Comparison of ENCODE assay signal across 8 cellular contexts in genomic region chr1:32072622-32073386, GRCh38. TPM values are rescaled to one million over a fixed set of nuclear protein-coding genes. Genes with fewer than 3 reads are reported as not detected.
DNase-seq lines count a peak whose midpoint lies in the region; ATAC-seq, FAIRE-seq and TF ChIP-seq lines count a peak whose summit lies in the region.

Gene TMEM39B, plus strand, starts transcription at chr1:32072939. Its CDS starts 109 bp downstream, at chr1:32073048.

- H3K27me3 Mint-ChIP-seq in activated T-helper 17 cell treated with anti-CD3 and anti-CD28 coated beads, Interleukin-2, amount 50 U/mL, for 72 hours = no peaks in the 10 kb centered on the region
- H3K27me3 Mint-ChIP-seq in naive thymus-derived CD8-positive, alpha-beta T cell = no peaks in the 10 kb centered on the region

- H3K9me3 ChIP-seq in Loucy (ENCODE audit: insufficient read depth, low read depth, low read length) (no peaks in the 10 kb centered on the region), RWPE2 (ENCODE audit: severe bottlenecking) (no peaks in the 10 kb centered on the region), fibroblast of lung (ENCODE audit: control insufficient read depth, insufficient read depth, low read depth, low read length) (no peaks in the 10 kb centered on the region)

- peak within 1 kb of the TSS; percentile 73 for H2AFZ ChIP-seq in Loucy (ENCODE audit: low read length)
- H2AFZ ChIP-seq in fibroblast of lung (ENCODE audit: low read length) = peak within 1 kb of the TSS; percentile 91

- H3K4me3 ChIP-seq in Loucy (ENCODE audit: low read length, poor library complexity, severe bottlenecking) (peak within 1 kb of the TSS; percentile 78), RWPE2 (ENCODE audit: severe bottlenecking) (peak within 1 kb of the TSS; percentile 56), fibroblast of lung (replicated peaks in 1 of 4; ENCODE audit: control extremely low read depth in 1 of 4, insufficient read depth in 1 of 4, low read depth in 3 of 4, low read length in 4 of 4) (peak within 1 kb of the TSS; percentile 79 to 86 (median 82))

- peak within 1 kb of the TSS; percentile 79 for H3K27ac ChIP-seq in RWPE2 (ENCODE audit: poor library complexity, severe bottlenecking)
- peak within 1 kb of the TSS; percentile 86 for H3K27ac ChIP-seq in fibroblast of lung (ENCODE audit: insufficient read depth, low read length)

- POLR2A ChIA-PET in naive thymus-derived CD8-positive, alpha-beta T cell (lab: Charles Lee) = interaction anchor here (0.5 to 5.1 kb wide), 34 partner anchors 9 to 578 kb away, joined by 3 to 80 read pairs (median 5); partner anchors contain the start of genes BSDC1, HDAC1, KHDRBS1 and KPNA6

- H3K4me1 ChIP-seq in Loucy (ENCODE audit: insufficient read depth, low read length, poor library complexity, severe bottlenecking) = peaks cover 24% of the 10 kb centered on the region
- H3K4me1 ChIP-seq in RWPE2 (ENCODE audit: insufficient read depth, poor library complexity, severe bottlenecking) = peaks cover 8% of the 10 kb centered on the region
- H3K4me1 ChIP-seq in fibroblast of lung (ENCODE audit: control insufficient read depth, extremely low read depth, insufficient read depth, low read length) = peaks cover 7% of the 10 kb centered on the region

- no peaks in the 10 kb centered on the region for H3F3A ChIP-seq in Loucy (ENCODE audit: low read depth)

- no peak for FAIRE-seq in H54 (lab: Jason Lieb, UNC)

- peaks cover 45% of the 10 kb centered on the region for H3K36me3 Mint-ChIP-seq in activated T-helper 17 cell treated with anti-CD3 and anti-CD28 coated beads, Interleukin-2, amount 50 U/mL, for 72 hours (ENCODE audit: low read depth)
- H3K36me3 Mint-ChIP-seq in naive thymus-derived CD8-positive, alpha-beta T cell = peaks cover 0 to 24% (median 4%) of the 10 kb centered on the region in 3 donors

- H3K79me2 ChIP-seq in Loucy (ENCODE audit: insufficient read depth, low read length) (peaks cover 34% of the 10 kb centered on the region; the same call in 1 of the 2 replicates), fibroblast of lung (ENCODE audit: control insufficient read depth, insufficient read depth, low read length) (peaks cover 16% of the 10 kb centered on the region)

- H3K27me3 ChIP-seq in Loucy (ENCODE audit: insufficient read depth, low read length, poor library complexity, severe bottlenecking) (no peaks in the 10 kb centered on the region), RWPE2 (ENCODE audit: insufficient read depth, poor library complexity, severe bottlenecking) (no peaks in the 10 kb centered on the region), fibroblast of lung (ENCODE audit: control insufficient read depth, insufficient read depth, low read length) (no peaks in the 10 kb centered on the region)

- peak; percentile 63 for TF ChIP-seq POLR2A in H54 (IDR thresholded peaks at IDR 0.05; ENCODE audit: low read depth, low read length)

- peak within 1 kb of the TSS; percentile 89 for H3K4me3 Mint-ChIP-seq in activated T-helper 17 cell treated with anti-CD3 and anti-CD28 coated beads, Interleukin-2, amount 50 U/mL, for 72 hours
- peak within 1 kb of the TSS; percentile 87 to 99 (median 95) for H3K4me3 Mint-ChIP-seq in naive thymus-derived CD8-positive, alpha-beta T cell

- H3K36me3 ChIP-seq in Loucy (ENCODE audit: insufficient read depth, low read length) = peaks cover 17% of the 10 kb centered on the region; the same call in 1 of the 2 replicates
- peaks cover 21% of the 10 kb centered on the region for H3K36me3 ChIP-seq in RWPE2 (ENCODE audit: low read depth)
- H3K36me3 ChIP-seq in fibroblast of lung (ENCODE audit: control insufficient read depth, insufficient read depth, low read length) = peaks cover 13% of the 10 kb centered on the region

- TF ChIP-seq CTCF in Loucy (conservative IDR thresholded peaks at IDR 0.05; ENCODE audit: low read length) (no peak), RWPE2 (IDR thresholded peaks at IDR 0.05; ENCODE audit: poor library complexity, severe bottlenecking) (peak; percentile 12), fibroblast of lung (conservative IDR thresholded peaks at IDR 0.05 in 1 of 2, IDR thresholded peaks at IDR 0.05 in 1 of 2; ENCODE audit: low read depth in 1 of 2, low read length in 2 of 2) (no peak)

- peak; percentile 98 for DNase-seq in ELF-1 (ENCODE audit: low read depth, low spot score)
- DNase-seq in H54 (ENCODE audit: insufficient read length, low spot score) = peak; percentile 80
- DNase-seq in RWPE2 (ENCODE audit: low spot score) = peak; percentile 95
- DNase-seq in fibroblast of lung (ENCODE audit: low read depth in 2 of 2) = peak; percentile 96
- peak; percentile 89 to 98 (median 92) for DNase-seq in naive thymus-derived CD8-positive, alpha-beta T cell
- peak; percentile 90 to 99 (median 96) for DNase-seq in stimulated activated naive CD4-positive, alpha-beta T cell (lab: John Stamatoyannopoulos, UW)

- H3K27ac Mint-ChIP-seq in activated T-helper 17 cell treated with anti-CD3 and anti-CD28 coated beads, Interleukin-2, amount 50 U/mL, for 72 hours = peak within 1 kb of the TSS; percentile 89
- H3K27ac Mint-ChIP-seq in naive thymus-derived CD8-positive, alpha-beta T cell = peak within 1 kb of the TSS; percentile 74 to 98 (median 94)

- peak within 1 kb of the TSS; percentile 80 for H3K9ac ChIP-seq in Loucy (ENCODE audit: low read depth, low read length, poor library complexity, severe bottlenecking)
- peak within 1 kb of the TSS; percentile 86 for H3K9ac ChIP-seq in fibroblast of lung (ENCODE audit: insufficient read depth, low read length)

- no peaks in the 10 kb centered on the region for H3K9me3 Mint-ChIP-seq in activated T-helper 17 cell treated with anti-CD3 and anti-CD28 coated beads, Interleukin-2, amount 50 U/mL, for 72 hours
- no peaks in the 10 kb centered on the region for H3K9me3 Mint-ChIP-seq in naive thymus-derived CD8-positive, alpha-beta T cell

- H3K9me2 ChIP-seq in Loucy (replicated peaks; ENCODE audit: low read depth, low read length) = no peaks in the 10 kb centered on the region

- peak; percentile 85 for ATAC-seq in RWPE2 (ENCODE audit: low read depth)
- peak; percentile 88 for ATAC-seq in activated T-helper 17 cell treated with anti-CD3 and anti-CD28 coated beads, Interleukin-2, amount 50 U/mL, for 72 hours (replicated peaks)
- ATAC-seq in naive thymus-derived CD8-positive, alpha-beta T cell = peak; percentile 84 to 86

- H3K4me2 ChIP-seq in Loucy (ENCODE audit: low read depth, low read length, poor library complexity, severe bottlenecking) = peak within 1 kb of the TSS; percentile 81
- H3K4me2 ChIP-seq in fibroblast of lung (ENCODE audit: extremely low read depth, insufficient read depth, low read length) = peak within 1 kb of the TSS; percentile 87

- peaks cover 29% of the 10 kb centered on the region for H3K4me1 Mint-ChIP-seq in activated T-helper 17 cell treated with anti-CD3 and anti-CD28 coated beads, Interleukin-2, amount 50 U/mL, for 72 hours
- peaks cover 29 to 45% (median 34%) of the 10 kb centered on the region in 4 donors for H3K4me1 Mint-ChIP-seq in naive thymus-derived CD8-positive, alpha-beta T cell

- H4K20me1 ChIP-seq in Loucy (ENCODE audit: insufficient read depth, low read length, poor library complexity, severe bottlenecking) (peaks cover 14% of the 10 kb centered on the region), fibroblast of lung (ENCODE audit: control insufficient read depth, extremely low read depth, insufficient read depth, low read length) (no peaks in the 10 kb centered on the region)

RNA-seq across cellular contexts. Expression of gene TMEM39B, which starts in this region (rescaled TPM):
- total RNA-seq in activated T-helper 17 cell treated with anti-CD3 and anti-CD28 coated beads, Interleukin-2, amount 50 U/mL, for 72 hours = 10 to 100 TPM; 26.2 to 34.4 TPM
- total RNA-seq in fibroblast of lung = 4.4 and 7.9 TPM in 2 replicates
- polyA plus RNA-seq in fibroblast of lung = 11.1 and 15.0 TPM in 2 replicates
- polyA plus RNA-seq in fibroblast of lung (2012) = 18.9 and 20.8 TPM in 2 replicates
- polyA minus RNA-seq in fibroblast of lung (ENCODE audit: low replicate concordance) = 37.6 and 58.4 TPM in 2 replicates
- total RNA-seq in naive thymus-derived CD8-positive, alpha-beta T cell = 10 to 100 TPM; 25.1 to 26.1 TPM
- polyA plus RNA-seq in naive thymus-derived CD8-positive, alpha-beta T cell = 1 to 10 TPM; 2.4 to 4.8 (median 4.5) TPM

Comparison
In these comparisons a context has a peak if more than half of its experiments do, and no peak if none do; other contexts are left out.
1. Peak in every context shown above with its lines: DNase-seq, ATAC-seq, H3K4me3 ChIP-seq and H3K27ac ChIP-seq.